11 cellular contexts compared by ENCODE assay signal in genomic region chr6:1987640-1988039, GRCh38.
A peak's percentile ranks its signal among the peaks of the same experiment; 100 is the strongest.
DNase-seq lines count a peak whose midpoint lies in the region; ATAC-seq and TF ChIP-seq lines count a peak whose summit lies in the region.
"Had no signal": no experiment of that assay in that cellular context is flagged by ENCODE, and none has a peak within 500 bp of the region (broad histone marks: within the 10 kb centered on the region; RNA-seq: fewer than 3 reads in every experiment).

No MANE protein-coding gene starts in this region.

- intact Hi-C loops in prostate gland (cut with DNase I) = no loop called here

- 71% methylated on average over 2 of the region's 2 CpGs for WGBS in prostate gland

- no peak for TF ChIP-seq POLR2A in prostate gland (IDR thresholded peaks at IDR 0.05)

- no peak for ATAC-seq in HG02678 (IDR thresholded peaks at IDR 0.05; ENCODE audit: unreplicated experiment)

- H3K4me3 ChIP-seq in skeletal muscle satellite cell (ENCODE audit: low read length) = no peak overlapping the region
- no peak overlapping the region for H3K4me3 ChIP-seq in prostate gland
- H3K4me3 ChIP-seq: ascending aorta had no signal

- H3K9ac ChIP-seq in skeletal muscle satellite cell (ENCODE audit: low read depth, low read length) = no peak overlapping the region

- H3K4me1 ChIP-seq in skeletal muscle satellite cell (ENCODE audit: control insufficient read depth, insufficient read depth, low read length) (peaks cover 13% of the 10 kb centered on the region), prostate gland (replicated peaks) (no peaks in the 10 kb centered on the region)

- no peaks in the 10 kb centered on the region for H3K27me3 ChIP-seq in skeletal muscle satellite cell (ENCODE audit: control insufficient read depth, insufficient read depth, low read length)
- H3K27me3 ChIP-seq in prostate gland (replicated peaks; ENCODE audit: insufficient read depth) = no peaks in the 10 kb centered on the region
- H3K27me3 ChIP-seq: ascending aorta had no signal

- POLR2A ChIA-PET in RWPE1 (lab: Yijun Ruan, JAX; ENCODE audit: low non-redundant PET) = no interaction called here

- H3K27ac ChIP-seq in RWPE1 = no peak overlapping the region
- H3K27ac ChIP-seq in prostate gland = no peak overlapping the region

- H3K36me3 ChIP-seq in skeletal muscle satellite cell (ENCODE audit: insufficient read depth, low read length) (no peaks in the 10 kb centered on the region), prostate gland (no peaks in the 10 kb centered on the region)
- H3K36me3 ChIP-seq: ascending aorta had no signal

- peak overlapping the region; percentile 14 for H3K4me2 ChIP-seq in skeletal muscle satellite cell (ENCODE audit: low read length)

- CTCF ChIA-PET in RWPE1 (lab: Yijun Ruan, JAX) = no interaction called here

- no peaks in the 10 kb centered on the region for H3K9me3 ChIP-seq in skeletal muscle satellite cell (replicated peaks; ENCODE audit: low read length)
- no peaks in the 10 kb centered on the region for H3K9me3 ChIP-seq in prostate gland

- TF ChIP-seq CTCF in RWPE1 (conservative IDR thresholded peaks at IDR 0.05; ENCODE audit: low read depth) = no peak
- no peak for TF ChIP-seq CTCF in prostate gland (IDR thresholded peaks at IDR 0.05)

- DNase-seq in NCI-H446 treated with DMSO at 0.1 percent for 48 hours (lab: John Stamatoyannopoulos, UW) (peak; percentile 8), NCI-H446 (lab: John Stamatoyannopoulos, UW) (no peak), RWPE1 (ENCODE audit: low spot score) (peak; percentile 37), fibroblast of gingiva (ENCODE audit: low read depth) (peak; percentile 67), NCI-H2107 treated with DMSO at 0.1 percent for 48 hours (lab: John Stamatoyannopoulos, UW; ENCODE audit: unreplicated experiment) (no peak), prostate gland (ENCODE audit: low spot score) (no peak)
- DNase-seq: activated CD4-positive, alpha-beta T cell treated with anti-CD3 and anti-CD28 coated beads, Interleukin-2, amount 50 U/mL, for 1 hour; endodermal cell had no signal

Comparison
In these comparisons a context has a peak if more than half of its experiments do, and no peak if none do; other contexts are left out.
1. DNase-seq: peak in NCI-H446 treated with DMSO at 0.1 percent for 48 hours (single experiment), RWPE1 (single experiment) and fibroblast of gingiva (single experiment); none in NCI-H446 (0 of 2), NCI-H2107 treated with DMSO at 0.1 percent for 48 hours (single experiment) and prostate gland (single experiment).